Comparison of ENCODE assay signal across 19 cellular contexts in the genomic region with DNA sequence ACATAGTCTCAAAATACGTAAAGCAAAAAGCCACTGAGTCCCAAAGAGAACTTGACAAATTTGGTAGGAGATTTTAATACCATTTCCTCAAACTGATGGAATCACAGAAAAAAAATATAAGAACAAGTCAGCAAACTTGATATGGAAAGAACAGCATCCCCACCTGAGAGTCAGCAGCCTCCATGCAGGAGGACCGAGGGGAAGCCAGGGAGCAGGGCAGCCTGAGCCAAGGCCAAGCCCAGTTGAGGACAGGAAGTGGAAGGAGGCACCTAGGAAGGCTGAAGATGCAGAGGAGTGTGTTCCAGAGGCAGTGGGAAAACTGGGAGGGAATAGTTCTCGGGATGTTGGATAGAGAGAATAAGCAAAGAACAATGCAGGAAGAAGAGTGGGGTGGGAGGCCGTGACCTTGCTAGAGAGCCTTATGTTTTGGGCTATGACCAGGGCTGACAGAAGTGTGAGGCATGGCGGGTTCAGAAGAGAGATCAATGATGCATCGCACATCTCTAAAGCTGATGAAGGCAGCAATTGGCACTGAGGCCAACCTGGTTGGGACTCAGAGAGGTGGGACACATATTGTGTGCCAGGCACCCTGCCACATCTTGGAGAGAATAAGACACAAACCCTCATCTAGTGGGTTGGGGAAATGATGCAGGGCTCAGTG. TPM values are rescaled to one million over a fixed set of nuclear protein-coding genes. Genes with fewer than 3 reads are reported as not detected.
DNase-seq lines count a peak whose midpoint lies in the region; ATAC-seq and TF ChIP-seq lines count a peak whose summit lies in the region.
"Had no signal": no experiment of that assay in that cellular context is flagged by ENCODE, and none has a peak within 500 bp of the region (broad histone marks: within the 10 kb centered on the region; RNA-seq: fewer than 3 reads in every experiment).

No MANE protein-coding gene starts in this region.

- no peaks in the 10 kb centered on the region for H3K36me3 ChIP-seq in hepatocyte (replicated peaks; ENCODE audit: insufficient read depth, low read depth)
- no peaks in the 10 kb centered on the region for H3K36me3 ChIP-seq in osteoblast (ENCODE audit: insufficient read depth, low read length)
- no peaks in the 10 kb centered on the region for H3K36me3 ChIP-seq in upper lobe of left lung
- H3K36me3 ChIP-seq: BLaER1, Peyer's patch had no signal

- TF ChIP-seq POLR2A in upper lobe of left lung (IDR thresholded peaks at IDR 0.05), result no peak

- H3K4me1 ChIP-seq in hepatocyte (ENCODE audit: insufficient read depth) (peaks cover 6% of the 10 kb centered on the region), osteoblast (ENCODE audit: insufficient read depth, low read length) (peaks cover 10% of the 10 kb centered on the region), upper lobe of left lung (peaks cover 0 to 11% (median 0%) of the 10 kb centered on the region in 4 donors)
- H3K4me1 ChIP-seq: BLaER1 had no signal

- peak overlapping the region; percentile 14 for H3K27ac Mint-ChIP-seq in activated CD4-positive, alpha-beta T cell treated with anti-CD3 and anti-CD28 coated beads, Interleukin-2, amount 10 ng/mL, durations not matched to agents 7 days and 5 days
- H3K27ac Mint-ChIP-seq in activated CD4-positive, alpha-beta T cell treated with anti-CD3 and anti-CD28 coated beads for 36 hours, result no peak overlapping the region
- H3K27ac Mint-ChIP-seq: CD8-positive, alpha-beta T cell had no signal

- CTCF ChIA-PET in activated CD4-positive, alpha-beta T cell treated with anti-CD3 and anti-CD28 coated beads, Interleukin-2, amount 10 ng/mL, durations not matched to agents 7 days and 5 days (lab: Charles Lee), result no interaction called here
- CTCF ChIA-PET in activated CD4-positive, alpha-beta T cell treated with anti-CD3 and anti-CD28 coated beads for 36 hours (lab: Charles Lee), result no interaction called here

- H2AFZ ChIP-seq in hepatocyte, result no peak overlapping the region
- H2AFZ ChIP-seq in osteoblast (ENCODE audit: low read length), result no peak overlapping the region

- H3K4me2 ChIP-seq in hepatocyte (no peak overlapping the region), osteoblast (ENCODE audit: insufficient read depth, low read length) (no peak overlapping the region)
- H3K4me2 ChIP-seq: BLaER1 had no signal

- no peaks in the 10 kb centered on the region for H3K4me1 Mint-ChIP-seq in activated CD4-positive, alpha-beta T cell treated with anti-CD3 and anti-CD28 coated beads, Interleukin-2, amount 10 ng/mL, durations not matched to agents 7 days and 5 days
- H3K4me1 Mint-ChIP-seq in activated CD4-positive, alpha-beta T cell treated with anti-CD3 and anti-CD28 coated beads for 36 hours, result no peaks in the 10 kb centered on the region

- no peak for ATAC-seq in activated CD4-positive, alpha-beta T cell treated with anti-CD3 and anti-CD28 coated beads for 36 hours
- no peak for ATAC-seq in upper lobe of left lung (ENCODE audit: low FRiP score in 2 of 2)
- ATAC-seq in HG02763 (IDR thresholded peaks at IDR 0.05; ENCODE audit: unreplicated experiment), result no peak
- ATAC-seq: CD8-positive, alpha-beta T cell; Right ventricle myocardium inferior had no signal

- TF ChIP-seq CTCF in hepatocyte (IDR thresholded peaks at IDR 0.05; ENCODE audit: poor library complexity) (no peak), osteoblast (IDR thresholded peaks at IDR 0.05; ENCODE audit: extremely low read depth, low read depth, low read length) (no peak), upper lobe of left lung (IDR thresholded peaks at IDR 0.05) (no peak)

- POLR2A ChIA-PET in activated CD4-positive, alpha-beta T cell treated with anti-CD3 and anti-CD28 coated beads, Interleukin-2, amount 10 ng/mL, durations not matched to agents 7 days and 5 days (lab: Charles Lee), result no interaction called here
- POLR2A ChIA-PET in activated CD4-positive, alpha-beta T cell treated with anti-CD3 and anti-CD28 coated beads for 36 hours (lab: Charles Lee), result interaction anchor here (0.6 kb wide), 1 partner anchor 414 kb away, joined by 3 read pairs; no protein-coding TSS in a partner anchor

- peaks cover 3% of the 10 kb centered on the region for H3K27me3 Mint-ChIP-seq in activated CD4-positive, alpha-beta T cell treated with anti-CD3 and anti-CD28 coated beads, Interleukin-2, amount 10 ng/mL, durations not matched to agents 7 days and 5 days
- H3K27me3 Mint-ChIP-seq in activated CD4-positive, alpha-beta T cell treated with anti-CD3 and anti-CD28 coated beads for 36 hours, result no peaks in the 10 kb centered on the region

- no peaks in the 10 kb centered on the region for H3K27me3 ChIP-seq in hepatocyte
- no peaks in the 10 kb centered on the region for H3K27me3 ChIP-seq in osteoblast (ENCODE audit: insufficient read depth, low read length)
- H3K27me3 ChIP-seq in upper lobe of left lung, result no peaks in the 10 kb centered on the region
- H3K27me3 ChIP-seq: BLaER1, Peyer's patch had no signal

- DNase-seq in activated CD4-positive, alpha-beta T cell treated with anti-CD3 and anti-CD28 coated beads, Interleukin-2, amount 10 ng/mL, durations not matched to agents 7 days and 5 days, result no peak
- DNase-seq in activated CD4-positive, alpha-beta T cell treated with anti-CD3 and anti-CD28 coated beads for 36 hours, result no peak
- DNase-seq in hepatocyte (ENCODE audit: low spot score) (no peak), osteoblast (ENCODE audit: insufficient read length, low spot score, missing footprints) (no peak), upper lobe of left lung (no peak), 8988T (no peak), foreskin melanocyte (no peak)
- DNase-seq: CD8-positive, alpha-beta T cell; DMS79 treated with DMSO at 0.1 percent for 48 hours; H7; NCI-H1105 treated with DMSO at 0.1 percent for 48 hours; NCI-H1694; NCI-H2081 treated with DMSO at 0.1 percent for 48 hours had no signal

- H3K27ac ChIP-seq in hepatocyte (peak overlapping the region; percentile 56), osteoblast (ENCODE audit: low read depth, low read length) (peak overlapping the region; percentile 94), upper lobe of left lung (peak overlapping the region in 3 of 4 donors; percentile 38 to 88 (median 78))
- H3K27ac ChIP-seq: BLaER1 had no signal

- H3K36me3 Mint-ChIP-seq in activated CD4-positive, alpha-beta T cell treated with anti-CD3 and anti-CD28 coated beads, Interleukin-2, amount 10 ng/mL, durations not matched to agents 7 days and 5 days (ENCODE audit: low read depth), result no peaks in the 10 kb centered on the region
- no peaks in the 10 kb centered on the region for H3K36me3 Mint-ChIP-seq in activated CD4-positive, alpha-beta T cell treated with anti-CD3 and anti-CD28 coated beads for 36 hours (ENCODE audit: low read depth)
- H3K36me3 Mint-ChIP-seq: CD8-positive, alpha-beta T cell had no signal

- no peak for TF ChIP-seq EP300 in upper lobe of left lung (IDR thresholded peaks at IDR 0.05)

- no peak overlapping the region for H3K4me3 Mint-ChIP-seq in activated CD4-positive, alpha-beta T cell treated with anti-CD3 and anti-CD28 coated beads, Interleukin-2, amount 10 ng/mL, durations not matched to agents 7 days and 5 days
- H3K4me3 Mint-ChIP-seq in activated CD4-positive, alpha-beta T cell treated with anti-CD3 and anti-CD28 coated beads for 36 hours, result no peak overlapping the region
- H3K4me3 Mint-ChIP-seq: CD8-positive, alpha-beta T cell had no signal

- H3K4me3 ChIP-seq in hepatocyte, result no peak overlapping the region
- no peak overlapping the region for H3K4me3 ChIP-seq in osteoblast (ENCODE audit: insufficient read depth, low read length)
- no peak overlapping the region for H3K4me3 ChIP-seq in upper lobe of left lung
- H3K4me3 ChIP-seq: BLaER1, Peyer's patch had no signal

- WGBS in hepatocyte (ENCODE audit: low lambda C conversion rate, missing lambda C conversion rate), result 89% methylated on average over 6 of the region's 6 CpGs
- WGBS in upper lobe of left lung, 2 donors, result 92 to 94% methylated on average over 6 of the region's 6 CpGs

- no peaks in the 10 kb centered on the region for H3K9me3 Mint-ChIP-seq in activated CD4-positive, alpha-beta T cell treated with anti-CD3 and anti-CD28 coated beads, Interleukin-2, amount 10 ng/mL, durations not matched to agents 7 days and 5 days
- H3K9me3 Mint-ChIP-seq in activated CD4-positive, alpha-beta T cell treated with anti-CD3 and anti-CD28 coated beads for 36 hours (ENCODE audit: low read depth), result no peaks in the 10 kb centered on the region
- H3K9me3 Mint-ChIP-seq: CD8-positive, alpha-beta T cell had no signal

- intact Hi-C loops in activated CD4-positive, alpha-beta T cell treated with anti-CD3 and anti-CD28 coated beads for 36 hours (cut with DNase I, micrococcal nuclease), result no loop called here

- H3K79me2 ChIP-seq in hepatocyte, result no peaks in the 10 kb centered on the region
- H3K79me2 ChIP-seq in osteoblast (ENCODE audit: insufficient read depth, low read length), result no peaks in the 10 kb centered on the region

- no peaks in the 10 kb centered on the region for H3K9me2 ChIP-seq in hepatocyte (replicated peaks; ENCODE audit: insufficient read depth)

- H3K9me3 ChIP-seq in hepatocyte (ENCODE audit: low read depth) (no peaks in the 10 kb centered on the region), osteoblast (ENCODE audit: low read depth, low read length) (no peaks in the 10 kb centered on the region), upper lobe of left lung (no peaks in the 10 kb centered on the region)
- H3K9me3 ChIP-seq: BLaER1, Peyer's patch had no signal

- no peaks in the 10 kb centered on the region for H4K20me1 ChIP-seq in hepatocyte (ENCODE audit: insufficient read depth, poor library complexity, severe bottlenecking)
- H4K20me1 ChIP-seq in osteoblast (ENCODE audit: insufficient read depth, low read length), result no peaks in the 10 kb centered on the region
- H4K20me1 ChIP-seq: BLaER1 had no signal

RNA-seq across cellular contexts. Expression of a gene that starts 15.4 kb away (rescaled TPM):
- not detected for total RNA-seq in activated CD4-positive, alpha-beta T cell treated with anti-CD3 and anti-CD28 coated beads, Interleukin-2, amount 10 ng/mL, durations not matched to agents 7 days and 5 days
- total RNA-seq in activated CD4-positive, alpha-beta T cell treated with anti-CD3 and anti-CD28 coated beads for 36 hours, result not detected
- total RNA-seq in hepatocyte (1,055 and 1,133 TPM in 2 replicates), osteoblast (not detected in 2 replicates), upper lobe of left lung (not detected)
- 548 and 810 TPM in 2 replicates for polyA plus RNA-seq in hepatocyte
- total RNA-seq: A172; CD8-positive, alpha-beta T cell; H7; NCI-H460; Right ventricle myocardium inferior had no signal

RNA-seq across cellular contexts. Expression of a gene that starts 16.1 kb away (rescaled TPM):
- not detected for total RNA-seq in activated CD4-positive, alpha-beta T cell treated with anti-CD3 and anti-CD28 coated beads, Interleukin-2, amount 10 ng/mL, durations not matched to agents 7 days and 5 days
- not detected for total RNA-seq in activated CD4-positive, alpha-beta T cell treated with anti-CD3 and anti-CD28 coated beads for 36 hours
- total RNA-seq in hepatocyte (16.3 and 20.3 TPM in 2 replicates), osteoblast (under 0.01 TPM in 1 of 2 replicates, not detected in the other), upper lobe of left lung (under 1 TPM in 2 of 6 donors, not detected in 4; 0.20 to 0.57 TPM)
- 13.4 and 14.6 TPM in 2 replicates for polyA plus RNA-seq in hepatocyte
- total RNA-seq: A172; CD8-positive, alpha-beta T cell; NCI-H460; Right ventricle myocardium inferior had no signal

RNA-seq across cellular contexts. Expression of a gene that starts 19.9 kb away (rescaled TPM):
- 10 to 100 TPM; 55.9 to 58.3 TPM for total RNA-seq in activated CD4-positive, alpha-beta T cell treated with anti-CD3 and anti-CD28 coated beads, Interleukin-2, amount 10 ng/mL, durations not matched to agents 7 days and 5 days
- 100 to 1,000 TPM in 1 of 2 experiments, 10 to 100 TPM in 1; 88.8 to 106 TPM for total RNA-seq in activated CD4-positive, alpha-beta T cell treated with anti-CD3 and anti-CD28 coated beads for 36 hours
- total RNA-seq in hepatocyte (38.3 and 38.6 TPM in 2 replicates), osteoblast (27.1 and 36.2 TPM in 2 replicates), upper lobe of left lung (10 to 100 TPM; 17.6 to 56.1 (median 34.4) TPM)
- 50.1 and 53.3 TPM in 2 replicates for polyA plus RNA-seq in hepatocyte

RNA-seq across cellular contexts. Expression of a gene that starts 22.0 kb away (rescaled TPM):
- total RNA-seq in activated CD4-positive, alpha-beta T cell treated with anti-CD3 and anti-CD28 coated beads, Interleukin-2, amount 10 ng/mL, durations not matched to agents 7 days and 5 days, result not detected
- not detected for total RNA-seq in activated CD4-positive, alpha-beta T cell treated with anti-CD3 and anti-CD28 coated beads for 36 hours
- 2,309 and 2,825 TPM in 2 replicates for total RNA-seq in hepatocyte
- polyA plus RNA-seq in hepatocyte, result 1,438 and 2,125 TPM in 2 replicates
- not detected in 2 replicates for total RNA-seq in osteoblast
- total RNA-seq in upper lobe of left lung, result 1 to 10 TPM in 2 of 6 donors, not detected in 4; 3.7 to 4.4 TPM
- total RNA-seq: A172; CD8-positive, alpha-beta T cell; H7; NCI-H460; Right ventricle myocardium inferior had no signal

RNA-seq across cellular contexts. Expression of a gene that starts 29.7 kb away (rescaled TPM):
- total RNA-seq in activated CD4-positive, alpha-beta T cell treated with anti-CD3 and anti-CD28 coated beads, Interleukin-2, amount 10 ng/mL, durations not matched to agents 7 days and 5 days, result under 1 TPM; 0.23 to 0.25 TPM
- total RNA-seq in activated CD4-positive, alpha-beta T cell treated with anti-CD3 and anti-CD28 coated beads for 36 hours, result not detected
- total RNA-seq in hepatocyte, result 4,253 and 4,361 TPM in 2 replicates
- polyA plus RNA-seq in hepatocyte, result 5,326 and 7,624 TPM in 2 replicates
- under 0.01 and 0.29 TPM in 2 replicates for total RNA-seq in osteoblast
- total RNA-seq in upper lobe of left lung, result 10 to 100 TPM in 2 of 6 donors, 1 to 10 TPM in 4; 3.1 to 36.0 (median 5.9) TPM
- total RNA-seq: A172, NCI-H460 had no signal

Comparison
In these comparisons a context has a peak if more than half of its experiments do, and no peak if none do; other contexts are left out.
1. RNA of a gene that starts 15.4 kb away (total RNA-seq): 1,055 to 1,133 TPM in hepatocyte; not detected in activated CD4-positive, alpha-beta T cell treated with anti-CD3 and anti-CD28 coated beads, Interleukin-2, amount 10 ng/mL, durations not matched to agents 7 days and 5 days, not detected in activated CD4-positive, alpha-beta T cell treated with anti-CD3 and anti-CD28 coated beads for 36 hours, not detected in osteoblast and not detected in upper lobe of left lung; every median in the first group is over 100 times any median in the second.
2. RNA of a gene that starts 16.1 kb away (total RNA-seq): 16.3 to 20.3 TPM in hepatocyte; 0.20 to 0.57 TPM in upper lobe of left lung, not detected in activated CD4-positive, alpha-beta T cell treated with anti-CD3 and anti-CD28 coated beads, Interleukin-2, amount 10 ng/mL, durations not matched to agents 7 days and 5 days, not detected in activated CD4-positive, alpha-beta T cell treated with anti-CD3 and anti-CD28 coated beads for 36 hours and under 0.01 TPM in osteoblast; every median in the first group is over 10 times any median in the second.
3. Peak in every context shown above with its lines, with median percentiles within 50 percentile points of each other: H3K27ac ChIP-seq.